Comparison of ENCODE assay signal across 9 cellular contexts in the genomic region with DNA sequence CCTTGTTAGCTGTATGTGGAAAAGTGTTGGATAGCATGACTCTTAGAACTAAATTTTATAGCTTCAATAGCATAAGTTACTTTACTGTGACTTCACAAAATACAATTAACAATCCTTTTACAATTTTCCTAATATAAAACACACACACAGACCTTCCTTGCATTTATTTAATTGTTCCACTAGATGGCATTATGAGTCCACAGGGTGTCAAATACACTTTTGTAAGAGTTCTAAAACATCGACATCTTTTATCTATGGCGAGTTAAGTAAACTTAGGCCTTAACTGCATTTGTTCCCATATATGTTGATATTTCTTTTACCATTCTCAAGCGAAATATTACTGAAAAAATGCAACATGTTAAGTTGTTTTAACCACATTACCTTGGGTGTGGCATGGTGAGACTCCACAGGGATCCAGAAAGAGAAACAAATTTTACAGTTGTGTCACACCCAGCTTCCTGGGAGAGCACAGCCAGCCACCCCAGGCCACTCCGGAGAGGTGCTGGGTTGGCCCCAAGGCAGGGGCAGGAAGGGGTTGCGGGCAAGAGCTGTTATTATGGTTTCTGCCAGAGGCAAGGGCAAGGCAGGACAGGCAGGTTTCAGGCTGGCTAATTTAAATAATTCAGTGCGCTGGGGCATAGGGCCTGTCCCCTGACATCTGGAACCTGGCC.
A peak's percentile ranks its signal among the peaks of the same experiment; 100 is the strongest.
DNase-seq lines count a peak whose midpoint lies in the region; ATAC-seq, FAIRE-seq and TF ChIP-seq lines count a peak whose summit lies in the region.
"Had no signal": no experiment of that assay in that cellular context is flagged by ENCODE, and none has a peak within 500 bp of the region (broad histone marks: within the 10 kb centered on the region; RNA-seq: fewer than 3 reads in every experiment).

No MANE protein-coding gene starts in this region.

- ATAC-seq in GM21447 (IDR thresholded peaks at IDR 0.05; ENCODE audit: unreplicated experiment) = no peak

- peak; percentile 48 for TF ChIP-seq CTCF in astrocyte of the spinal cord (IDR thresholded peaks at IDR 0.05; ENCODE audit: low read depth, low read length)

- DNase-seq in NCI-H2107 treated with DMSO at 0.1 percent for 48 hours (lab: John Stamatoyannopoulos, UW; ENCODE audit: unreplicated experiment) = peak; percentile 69
- no peak for DNase-seq in NCI-H2107 (lab: John Stamatoyannopoulos, UW)
- DNase-seq in NCI-H1105 (lab: John Stamatoyannopoulos, UW) = peak; percentile 13
- DNase-seq in astrocyte of the spinal cord (ENCODE audit: low read depth, low spot score) = peak; percentile 36
- DNase-seq in medulla oblongata (ENCODE audit: extremely low spot score) = peak; percentile 53
- DNase-seq in H54 (ENCODE audit: insufficient read length, low spot score) = no peak
- DNase-seq in HEK293T (ENCODE audit: extremely low spot score) = no peak
- DNase-seq: CD4-positive, CD25-positive, alpha-beta regulatory T cell had no signal

- in situ Hi-C loops in astrocyte of the spinal cord (cut with HindIII; ENCODE audit: low sequenced_read_pairs) = no loop called here

- TF ChIP-seq POLR2A in H54 (IDR thresholded peaks at IDR 0.05; ENCODE audit: low read depth, low read length) = no peak

- CTCF ChIA-PET in HEK293T (lab: Yijun Ruan, JAX) = interaction anchor here (0.6 kb wide), 1 partner anchor 12 kb away, joined by 3 read pairs; no protein-coding TSS in a partner anchor

- no peak for FAIRE-seq in H54 (lab: Jason Lieb, UNC)

- POLR2A ChIA-PET in HEK293T (lab: Yijun Ruan, JAX) = no interaction called here

- no peak overlapping the region for H3K4me3 ChIP-seq in astrocyte of the spinal cord (ENCODE audit: low read depth, low read length)

TF ChIP-seq in HEK293T, 16 proteins besides CTCF, POLR2A, EP300 and RAD21:
- no peak for TF ChIP-seq TARDBP (IDR thresholded peaks at IDR 0.05)
- no peak for TF ChIP-seq ZNF384 (IDR thresholded peaks at IDR 0.05)
- no peak for TF ChIP-seq CTBP1 (IDR thresholded peaks at IDR 0.05; ENCODE audit: borderline replicate concordance)
- TF ChIP-seq SP1 (IDR thresholded peaks at IDR 0.05) = no peak
- no peak for TF ChIP-seq LEF1 (IDR thresholded peaks at IDR 0.05; ENCODE audit: borderline replicate concordance)
- TF ChIP-seq HDGF (IDR thresholded peaks at IDR 0.05; ENCODE audit: borderline replicate concordance) = no peak
- TF ChIP-seq ELF4 (IDR thresholded peaks at IDR 0.05) = no peak
- TF ChIP-seq BHLHE40 (IDR thresholded peaks at IDR 0.05; ENCODE audit: borderline replicate concordance) = no peak
- TF ChIP-seq ARNT (IDR thresholded peaks at IDR 0.05) = no peak
- no peak for TF ChIP-seq FOXM1 (IDR thresholded peaks at IDR 0.05; ENCODE audit: borderline replicate concordance)
- TF ChIP-seq NFRKB (IDR thresholded peaks at IDR 0.05) = no peak

Comparison
In these comparisons a context has a peak if more than half of its experiments do, and no peak if none do; other contexts are left out.
1. DNase-seq: peak in NCI-H2107 treated with DMSO at 0.1 percent for 48 hours (single experiment), NCI-H1105 (single experiment), astrocyte of the spinal cord (single experiment) and medulla oblongata (single experiment); none in NCI-H2107 (single experiment), H54 (single experiment) and HEK293T (single experiment).